Comparison of ENCODE assay signal across 2 cellular contexts in the genomic region with DNA sequence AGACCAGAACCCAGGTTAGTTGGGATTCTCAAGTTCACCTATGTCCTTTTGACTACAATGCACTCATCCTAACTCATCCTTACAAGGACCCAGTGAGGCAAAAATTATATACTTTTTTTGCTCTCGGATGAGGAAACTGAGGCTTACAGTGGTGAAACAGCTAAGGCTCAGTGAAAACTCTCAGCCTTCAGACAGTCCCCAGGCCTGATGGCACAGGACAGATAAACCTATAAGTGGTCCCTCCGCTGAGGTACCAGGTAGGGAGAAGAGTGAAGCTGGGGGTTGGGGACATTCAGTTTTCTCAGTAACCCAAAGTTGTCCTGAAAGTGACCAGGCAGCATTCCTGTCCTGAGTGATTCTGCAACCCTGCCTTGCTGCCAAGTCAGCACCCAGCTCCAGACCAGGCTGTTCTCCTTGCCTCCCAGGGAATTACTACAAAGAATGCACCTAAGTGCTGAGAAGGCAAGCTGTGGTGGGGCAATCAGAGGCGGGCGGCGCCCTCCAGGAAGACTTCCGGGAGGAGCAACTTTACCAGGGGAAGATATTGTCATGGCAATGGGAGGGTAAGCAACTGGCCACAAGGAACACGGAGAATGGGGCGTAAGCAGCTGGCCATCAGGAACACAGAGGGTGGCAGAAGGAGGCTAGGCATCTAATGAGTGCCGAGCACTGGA.
TF ChIP-seq lines count a peak whose summit lies in the region.

No MANE protein-coding gene starts in this region.

TF ChIP-seq in HEK293, 187 proteins besides CTCF, POLR2A, EP300 and RAD21:
- TF ChIP-seq, protein P1, sequence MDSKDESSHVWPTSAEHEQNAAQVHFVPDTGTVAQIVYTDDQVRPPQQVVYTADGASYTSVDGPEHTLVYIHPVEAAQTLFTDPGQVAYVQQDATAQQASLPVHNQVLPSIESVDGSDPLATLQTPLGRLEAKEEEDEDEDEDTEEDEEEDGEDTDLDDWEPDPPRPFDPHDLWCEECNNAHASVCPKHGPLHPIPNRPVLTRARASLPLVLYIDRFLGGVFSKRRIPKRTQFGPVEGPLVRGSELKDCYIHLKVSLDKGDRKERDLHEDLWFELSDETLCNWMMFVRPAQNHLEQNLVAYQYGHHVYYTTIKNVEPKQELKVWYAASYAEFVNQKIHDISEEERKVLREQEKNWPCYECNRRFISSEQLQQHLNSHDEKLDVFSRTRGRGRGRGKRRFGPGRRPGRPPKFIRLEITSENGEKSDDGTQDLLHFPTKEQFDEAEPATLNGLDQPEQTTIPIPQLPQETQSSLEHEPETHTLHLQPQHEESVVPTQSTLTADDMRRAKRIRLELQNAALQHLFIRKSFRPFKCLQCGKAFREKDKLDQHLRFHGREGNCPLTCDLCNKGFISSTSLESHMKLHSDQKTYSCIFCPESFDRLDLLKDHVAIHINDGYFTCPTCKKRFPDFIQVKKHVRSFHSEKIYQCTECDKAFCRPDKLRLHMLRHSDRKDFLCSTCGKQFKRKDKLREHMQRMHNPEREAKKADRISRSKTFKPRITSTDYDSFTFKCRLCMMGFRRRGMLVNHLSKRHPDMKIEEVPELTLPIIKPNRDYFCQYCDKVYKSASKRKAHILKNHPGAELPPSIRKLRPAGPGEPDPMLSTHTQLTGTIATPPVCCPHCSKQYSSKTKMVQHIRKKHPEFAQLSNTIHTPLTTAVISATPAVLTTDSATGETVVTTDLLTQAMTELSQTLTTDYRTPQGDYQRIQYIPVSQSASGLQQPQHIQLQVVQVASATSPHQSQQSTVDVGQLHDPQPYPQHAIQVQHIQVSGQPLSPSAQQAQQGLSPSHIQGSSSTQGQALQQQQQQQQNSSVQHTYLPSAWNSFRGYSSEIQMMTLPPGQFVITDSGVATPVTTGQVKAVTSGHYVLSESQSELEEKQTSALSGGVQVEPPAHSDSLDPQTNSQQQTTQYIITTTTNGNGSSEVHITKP (tag by site-specific recombination; IDR thresholded peaks at IDR 0.05) = 0 out of 2 replicates have a peak, but pooled peaks have one; percentile 17
- no peak for TF ChIP-seq ZNF664 (tag by site-specific recombination; IDR thresholded peaks at IDR 0.05)
- no peak for TF ChIP-seq ZNF114 (tag by site-specific recombination; IDR thresholded peaks at IDR 0.05)
- peak; percentile 41; the same call in 1 of the 2 replicates for TF ChIP-seq ZNF341 (tag by site-specific recombination; IDR thresholded peaks at IDR 0.05; ENCODE audit: low read depth)
- TF ChIP-seq, protein P2, sequence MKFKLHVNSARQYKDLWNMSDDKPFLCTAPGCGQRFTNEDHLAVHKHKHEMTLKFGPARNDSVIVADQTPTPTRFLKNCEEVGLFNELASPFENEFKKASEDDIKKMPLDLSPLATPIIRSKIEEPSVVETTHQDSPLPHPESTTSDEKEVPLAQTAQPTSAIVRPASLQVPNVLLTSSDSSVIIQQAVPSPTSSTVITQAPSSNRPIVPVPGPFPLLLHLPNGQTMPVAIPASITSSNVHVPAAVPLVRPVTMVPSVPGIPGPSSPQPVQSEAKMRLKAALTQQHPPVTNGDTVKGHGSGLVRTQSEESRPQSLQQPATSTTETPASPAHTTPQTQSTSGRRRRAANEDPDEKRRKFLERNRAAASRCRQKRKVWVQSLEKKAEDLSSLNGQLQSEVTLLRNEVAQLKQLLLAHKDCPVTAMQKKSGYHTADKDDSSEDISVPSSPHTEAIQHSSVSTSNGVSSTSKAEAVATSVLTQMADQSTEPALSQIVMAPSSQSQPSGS (tag by site-specific recombination; IDR thresholded peaks at IDR 0.05; ENCODE audit: low read depth) = no peak

TF ChIP-seq in K562, 482 proteins besides CTCF, POLR2A, EP300 and RAD21:
- TF ChIP-seq, protein P3, sequence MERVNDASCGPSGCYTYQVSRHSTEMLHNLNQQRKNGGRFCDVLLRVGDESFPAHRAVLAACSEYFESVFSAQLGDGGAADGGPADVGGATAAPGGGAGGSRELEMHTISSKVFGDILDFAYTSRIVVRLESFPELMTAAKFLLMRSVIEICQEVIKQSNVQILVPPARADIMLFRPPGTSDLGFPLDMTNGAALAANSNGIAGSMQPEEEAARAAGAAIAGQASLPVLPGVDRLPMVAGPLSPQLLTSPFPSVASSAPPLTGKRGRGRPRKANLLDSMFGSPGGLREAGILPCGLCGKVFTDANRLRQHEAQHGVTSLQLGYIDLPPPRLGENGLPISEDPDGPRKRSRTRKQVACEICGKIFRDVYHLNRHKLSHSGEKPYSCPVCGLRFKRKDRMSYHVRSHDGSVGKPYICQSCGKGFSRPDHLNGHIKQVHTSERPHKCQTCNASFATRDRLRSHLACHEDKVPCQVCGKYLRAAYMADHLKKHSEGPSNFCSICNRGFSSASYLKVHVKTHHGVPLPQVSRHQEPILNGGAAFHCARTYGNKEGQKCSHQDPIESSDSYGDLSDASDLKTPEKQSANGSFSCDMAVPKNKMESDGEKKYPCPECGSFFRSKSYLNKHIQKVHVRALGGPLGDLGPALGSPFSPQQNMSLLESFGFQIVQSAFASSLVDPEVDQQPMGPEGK (CRISPR knock-in tag; IDR thresholded peaks at IDR 0.05; ENCODE audit: borderline replicate concordance) = no peak
- TF ChIP-seq ZFP36 (IDR thresholded peaks at IDR 0.05; ENCODE audit: low read depth, low read length, partially characterized antibody) = peak; percentile 6
